ENCODE assay signal across 23 cellular contexts in genomic region chr1:207702317-207702716, GRCh38. TPM values are rescaled to one million over a fixed set of nuclear protein-coding genes. Genes with fewer than 3 reads are reported as not detected.
"Had no signal": no experiment of that assay in that cellular context is flagged by ENCODE, and none has a peak within 500 bp of the region (broad histone marks: within the 10 kb centered on the region; RNA-seq: fewer than 3 reads in every experiment).

No MANE protein-coding gene starts in this region.

- DNase-seq: activated B cell treated with CpG ODN at 0.5 μM for 24 hours; activated CD4-positive, alpha-beta memory T cell treated with anti-CD3 and anti-CD28 coated beads for 36 hours; activated CD4-positive, alpha-beta T cell treated with anti-CD3 and anti-CD28 coated beads for 4 hours; activated effector memory CD4-positive, alpha-beta T cell treated with Interleukin-2 at 50 U/mL for 16 hours; activated naive CD4-positive, alpha-beta T cell treated with anti-CD3 and anti-CD28 coated beads for 36 hours; activated T-cell treated with anti-CD3 and anti-CD28 coated beads, Interleukin-2, amount 50 U/mL, for 72 hours; anterior cingulate cortex; body of pancreas; foreskin keratinocyte; immature natural killer cell; left ventricle myocardium superior; mammary epithelial cell; naive thymus-derived CD8-positive, alpha-beta T cell; stimulated activated CD4-positive, alpha-beta T cell treated with anti-CD3 and anti-CD28 coated beads, Interleukin-1b, Interleukin-23, amount 100 ng/mL, for 48 hours; T1000 had no signal

- ATAC-seq: activated T-cell treated with anti-CD3 and anti-CD28 coated beads, Interleukin-2, amount 50 U/mL, for 72 hours; body of pancreas; foreskin keratinocyte; left ventricle myocardium superior; naive thymus-derived CD8-positive, alpha-beta T cell had no signal

- H3K4me3 ChIP-seq: body of pancreas, cardiac muscle cell, neural progenitor cell, suprapubic skin, tibial nerve had no signal

- H3K27ac ChIP-seq: body of pancreas, cardiac muscle cell, epithelial cell of prostate, foreskin keratinocyte, neural progenitor cell, suprapubic skin, tibial nerve had no signal

- H3K27me3 ChIP-seq: body of pancreas, cardiac muscle cell, foreskin keratinocyte, neural progenitor cell, suprapubic skin, tibial nerve had no signal

- H3K4me1 ChIP-seq: body of pancreas, neural progenitor cell, suprapubic skin, tibial nerve had no signal

- H3K36me3 ChIP-seq: cardiac muscle cell, neural progenitor cell, suprapubic skin, tibial nerve had no signal

- H3K9me3 ChIP-seq: body of pancreas, suprapubic skin, tibial nerve had no signal

RNA-seq across cellular contexts. Expression of gene CR1L, which starts 57.4 kb away (rescaled TPM):
- total RNA-seq: activated CD4-positive, alpha-beta memory T cell treated with anti-CD3 and anti-CD28 coated beads for 36 hours; activated naive CD4-positive, alpha-beta T cell treated with anti-CD3 and anti-CD28 coated beads for 36 hours; body of pancreas; cardiac muscle cell; foreskin keratinocyte; left ventricle myocardium superior; mammary epithelial cell; mesothelial cell of epicardium; naive thymus-derived CD8-positive, alpha-beta T cell; osteocyte; progenitor cell of endocrine pancreas; suprapubic skin had no signal
